Comparison of ENCODE assay signal across 1 cellular context in genomic region chr15:68924866-68925599, GRCh38.
TF ChIP-seq lines count a peak whose summit lies in the region.

No MANE protein-coding gene starts in this region.

TF ChIP-seq in HEK293, 187 proteins besides CTCF, POLR2A, EP300 and RAD21 (continued from another document):
- TF ChIP-seq ZNF449 (tag by site-specific recombination; IDR thresholded peaks at IDR 0.05) = no peak
- TF ChIP-seq PRDM10 (tag by site-specific recombination; IDR thresholded peaks at IDR 0.05) = peak; percentile 77
- no peak for TF ChIP-seq ZNF623 (tag by site-specific recombination; IDR thresholded peaks at IDR 0.05)
- peak; percentile 61 for TF ChIP-seq SP7 (tag by site-specific recombination; IDR thresholded peaks at IDR 0.05)
- TF ChIP-seq ZBTB21 (tag by site-specific recombination; IDR thresholded peaks at IDR 0.05) = 0 out of 2 replicates have a peak, but pooled peaks have one; percentile 11
- TF ChIP-seq ZBTB1 (tag by site-specific recombination; IDR thresholded peaks at IDR 0.05) = no peak
- no peak for TF ChIP-seq ZNF324 (tag by site-specific recombination; IDR thresholded peaks at IDR 0.05)
- peak; percentile 68; the same call in 1 of the 2 replicates for TF ChIP-seq ZNF518A (tag by site-specific recombination; conservative IDR thresholded peaks at IDR 0.05; ENCODE audit: low read depth)
- TF ChIP-seq ZEB2 (tag by site-specific recombination; IDR thresholded peaks at IDR 0.05) = peak; percentile 58; the same call in 1 of the 2 replicates
- TF ChIP-seq SCRT1 (tag by site-specific recombination; IDR thresholded peaks at IDR 0.05; ENCODE audit: borderline replicate concordance) = peak; percentile 80; the same call in 1 of the 2 replicates
- TF ChIP-seq ZSCAN30 (tag by site-specific recombination; IDR thresholded peaks at IDR 0.05) = peak; percentile 81; the same call in 1 of the 2 replicates
- TF ChIP-seq GFI1B (tag by site-specific recombination; IDR thresholded peaks at IDR 0.05) = peak; percentile 58
- peak; percentile 81 for TF ChIP-seq ZNF660 (tag by site-specific recombination; IDR thresholded peaks at IDR 0.05)
- 0 out of 2 replicates have a peak, but pooled peaks have one; percentile 17 for TF ChIP-seq ZNF692 (tag by site-specific recombination; IDR thresholded peaks at IDR 0.05)
- TF ChIP-seq ZNF510 (tag by site-specific recombination; IDR thresholded peaks at IDR 0.05; ENCODE audit: insufficient replicate concordance) = no peak
- TF ChIP-seq ZNF2 (tag by site-specific recombination; IDR thresholded peaks at IDR 0.05) = peak; percentile 76
